In the genomic region with DNA sequence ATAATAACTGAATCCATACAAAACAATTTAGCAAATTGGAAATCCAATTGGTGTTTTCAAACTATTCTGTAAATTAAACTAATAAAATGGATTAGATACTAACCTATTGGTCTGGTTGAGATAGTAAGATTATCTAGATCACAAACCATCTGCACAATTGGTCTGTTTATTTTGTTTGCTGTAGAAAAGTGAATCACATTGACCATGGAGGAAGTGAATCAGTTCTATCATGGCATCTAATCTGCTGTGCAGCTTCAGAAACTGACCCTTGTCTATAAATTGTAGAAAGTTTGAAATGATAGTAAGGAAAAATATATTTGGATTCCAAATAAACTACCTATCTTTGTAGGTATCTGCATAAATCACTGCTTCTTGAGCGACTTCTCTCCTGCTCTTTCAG, we compare ENCODE assay signal across 17 cellular contexts.
DNase-seq lines count a peak whose midpoint lies in the region; ATAC-seq lines count a peak whose summit lies in the region.
"Had no signal": no experiment of that assay in that cellular context is flagged by ENCODE, and none has a peak within 500 bp of the region (broad histone marks: within the 10 kb centered on the region; RNA-seq: fewer than 3 reads in every experiment).

No MANE protein-coding gene starts in this region.

- no peak overlapping the region for H3K4me2 ChIP-seq in GM23248 (ENCODE audit: unreplicated experiment)

- no peaks in the 10 kb centered on the region for H3K79me2 ChIP-seq in ACC112 (ENCODE audit: control insufficient read depth, insufficient read depth, low read length, unreplicated experiment)
- H3K79me2 ChIP-seq in GM23248 (ENCODE audit: insufficient read depth) = no peaks in the 10 kb centered on the region

- in situ Hi-C loops in GM23248 (cut with MboI) = no loop called here

- no peaks in the 10 kb centered on the region for H3K27me3 ChIP-seq in ACC112 (ENCODE audit: insufficient read depth, low read length)
- no peaks in the 10 kb centered on the region for H3K27me3 ChIP-seq in GM23248 (replicated peaks; ENCODE audit: insufficient read depth)

- H3K4me1 ChIP-seq in ACC112 (ENCODE audit: control insufficient read depth, insufficient read depth, low read length, unreplicated experiment) (peaks cover 14% of the 10 kb centered on the region), GM23248 (ENCODE audit: insufficient read depth) (no peaks in the 10 kb centered on the region)
- H3K4me1 ChIP-seq: HAP-1 had no signal

- peak overlapping the region; percentile 10 for H2AFZ ChIP-seq in ACC112 (ENCODE audit: low read length, unreplicated experiment)
- H2AFZ ChIP-seq in GM23248 = no peak overlapping the region

- H3F3A ChIP-seq in GM23248 (ENCODE audit: insufficient read depth) = no peaks in the 10 kb centered on the region

- H3K9me3 ChIP-seq in GM23248 (ENCODE audit: low read depth) = no peaks in the 10 kb centered on the region
- H3K9me3 ChIP-seq: HAP-1 had no signal

- H3K36me3 ChIP-seq in ACC112 (ENCODE audit: insufficient read depth, low read length) (no peaks in the 10 kb centered on the region), GM23248 (ENCODE audit: low read depth) (no peaks in the 10 kb centered on the region)
- H3K36me3 ChIP-seq: HAP-1 had no signal

- ATAC-seq in HG03175 (IDR thresholded peaks at IDR 0.05; ENCODE audit: unreplicated experiment) = no peak
- ATAC-seq: Panc1 had no signal

- peak overlapping the region; percentile 23; the same call in 1 of the 2 replicates for H3K27ac ChIP-seq in ACC112 (ENCODE audit: low read depth, low read length)
- H3K27ac ChIP-seq in GM23248 = no peak overlapping the region
- H3K27ac ChIP-seq: HL-60 had no signal

- H4K20me1 ChIP-seq in GM23248 (ENCODE audit: insufficient read depth) = no peaks in the 10 kb centered on the region

- peak; percentile 63 for DNase-seq in HT1080 (ENCODE audit: low read depth)
- DNase-seq in astrocyte of the hippocampus (ENCODE audit: low read depth, low spot score) = peak; percentile 1
- peak; percentile 27 for DNase-seq in fibroblast of peridontal ligament (ENCODE audit: extremely low read depth)
- no peak for DNase-seq in RKO (ENCODE audit: low spot score)
- DNase-seq in GM23248 = no peak
- DNase-seq in LoVo (ENCODE audit: low spot score) = no peak
- DNase-seq: CD4-positive, CD25-positive, alpha-beta regulatory T cell; KBM-7; NCI-H1092 treated with DMSO at 0.1 percent for 48 hours; NCI-H2081 treated with DMSO at 0.1 percent for 48 hours; NCI-H510A treated with DMSO at 0.1 percent for 48 hours; SHP77 had no signal

- no peak overlapping the region for H3K9ac ChIP-seq in GM23248

- no peaks in the 10 kb centered on the region for H3K9me2 ChIP-seq in GM23248 (ENCODE audit: insufficient read depth)

- WGBS in GM23248 (ENCODE audit: low coverage in 1 of 2, low lambda C conversion rate in 2 of 2, missing lambda C conversion rate in 2 of 2), 2 experiments = 33 to 46% methylated on average over 1 of the region's 1 CpG

- peak overlapping the region; percentile 1; the same call in 1 of the 2 replicates for H3K4me3 ChIP-seq in ACC112 (ENCODE audit: low read depth, low read length)
- H3K4me3 ChIP-seq in GM23248 = no peak overlapping the region
- H3K4me3 ChIP-seq: HAP-1 had no signal

Comparison
In these comparisons a context has a peak if more than half of its experiments do, and no peak if none do; other contexts are left out.
1. DNase-seq: peak in HT1080 (single experiment), astrocyte of the hippocampus (single experiment) and fibroblast of peridontal ligament (single experiment); none in RKO (single experiment), GM23248 (single experiment) and LoVo (single experiment).